Comparison of ENCODE assay signal across 23 cellular contexts in the genomic region with DNA sequence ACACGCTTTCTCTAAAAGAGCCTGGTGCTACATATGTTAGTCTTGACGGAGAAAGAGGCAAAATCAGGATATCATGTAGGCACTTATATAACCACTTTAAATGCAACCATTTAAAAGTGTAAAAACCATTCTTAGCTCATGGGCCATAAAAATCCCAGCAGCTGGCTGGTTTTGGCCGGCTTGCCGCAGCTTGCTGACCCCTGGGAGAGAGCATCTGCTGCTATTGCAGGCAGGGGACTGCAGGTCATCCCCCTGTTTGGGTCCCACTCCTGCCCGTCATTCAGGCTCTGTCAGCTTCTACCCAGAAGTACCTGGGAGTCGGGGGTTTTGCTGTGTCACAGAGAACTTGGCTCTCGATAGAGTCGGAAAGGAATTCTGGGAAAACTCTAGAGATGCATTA.
DNase-seq lines count a peak whose midpoint lies in the region; ATAC-seq, FAIRE-seq and TF ChIP-seq lines count a peak whose summit lies in the region.
"Had no signal": no experiment of that assay in that cellular context is flagged by ENCODE, and none has a peak within 500 bp of the region (broad histone marks: within the 10 kb centered on the region; RNA-seq: fewer than 3 reads in every experiment).

No MANE protein-coding gene starts in this region.

- no peaks in the 10 kb centered on the region for H3K9me1 ChIP-seq in K562 (ENCODE audit: control insufficient read depth, insufficient read depth, low read length)

- H3K4me1 ChIP-seq in BLaER1 (peaks cover 99% of the 10 kb centered on the region), GM23338 (ENCODE audit: insufficient read depth) (peaks cover 8% of the 10 kb centered on the region; the same call in 1 of the 2 replicates), K562 (replicated peaks in 1 of 2; ENCODE audit: control insufficient read depth in 2 of 2, insufficient read depth in 2 of 2, low read length in 2 of 2) (peaks cover 0 to 4% of the 10 kb centered on the region in 2 experiments; a peak in 1 of 5 replicates)

- TF ChIP-seq POLR2A in K562 (conservative IDR thresholded peaks at IDR 0.05): no peak

- H3K36me3 Mint-ChIP-seq in GM23338 (ENCODE audit: low read depth): peaks cover 5% of the 10 kb centered on the region; the same call in 1 of the 3 replicates
- H3K36me3 Mint-ChIP-seq in nephron progenitor cell (ENCODE audit: low read depth): peaks cover 27% of the 10 kb centered on the region

- no peak for TF ChIP-seq RAD21 in K562 (CRISPR knock-in tag; conservative IDR thresholded peaks at IDR 0.05 in 1 of 2, IDR thresholded peaks at IDR 0.05 in 1 of 2)

- H3K9me2 ChIP-seq in GM23338 (ENCODE audit: insufficient read depth): no peaks in the 10 kb centered on the region

- H3F3A ChIP-seq in GM23338 (replicated peaks; ENCODE audit: low read depth): no peaks in the 10 kb centered on the region

- intact Hi-C loops in K562 (cut with micrococcal nuclease): no loop called here

- H2AFZ ChIP-seq in GM23338 (no peak overlapping the region), K562 (ENCODE audit: low read depth, low read length) (no peak overlapping the region)

- H3K4me2 ChIP-seq in BLaER1 (peak overlapping the region; percentile 92), GM23338 (no peak overlapping the region), K562 (ENCODE audit: insufficient read depth, low read length) (no peak overlapping the region)

- H3K79me2 ChIP-seq in GM23338 (replicated peaks; ENCODE audit: insufficient read depth) (peaks cover 56% of the 10 kb centered on the region), K562 (ENCODE audit: control insufficient read depth, insufficient read depth, low read length) (0 out of 3 replicates have a peak, but pooled peaks cover 7% of the 10 kb centered on the region)

- H3K9ac ChIP-seq in BLaER1 (no peak overlapping the region), K562 (ENCODE audit: insufficient read depth in 1 of 2, low read depth in 2 of 2, low read length in 2 of 2) (no peak overlapping the region)

- no peak overlapping the region for H3K4me3 Mint-ChIP-seq in GM23338
- H3K4me3 Mint-ChIP-seq in nephron progenitor cell: no peak overlapping the region
- H3K4me3 Mint-ChIP-seq: CD8-positive, alpha-beta memory T cell had no signal

- no peak for ATAC-seq in GM23338
- no peak for ATAC-seq in K562
- no peak for ATAC-seq in GM21360 (IDR thresholded peaks at IDR 0.05; ENCODE audit: unreplicated experiment)
- no peak for ATAC-seq in GM19452 (IDR thresholded peaks at IDR 0.05; ENCODE audit: unreplicated experiment)
- ATAC-seq: Right ventricle myocardium inferior had no signal

- TF ChIP-seq EP300 in K562 (IDR thresholded peaks at IDR 0.05; ENCODE audit: low read length): no peak

- H3K36me3 ChIP-seq in BLaER1 (peaks cover 24% of the 10 kb centered on the region), GM23338 (ENCODE audit: insufficient read depth) (no peaks in the 10 kb centered on the region), K562 (ENCODE audit: control insufficient read depth, insufficient read depth, low read length) (0 out of 3 replicates have a peak, but pooled peaks cover 2% of the 10 kb centered on the region)
- H3K36me3 ChIP-seq: SJSA1 had no signal

- 67% methylated on average over 8 of the region's 8 CpGs for WGBS in K562 (ENCODE audit: insufficient coverage, low coverage, missing lambda C conversion rate)

- H3K9me3 ChIP-seq in BLaER1 (no peaks in the 10 kb centered on the region), K562 (replicated peaks; ENCODE audit: control insufficient read depth, insufficient read depth, low read depth, low read length) (no peaks in the 10 kb centered on the region)
- H3K9me3 ChIP-seq: SJSA1 had no signal

- H3K27me3 ChIP-seq in BLaER1 (no peaks in the 10 kb centered on the region), GM23338 (ENCODE audit: insufficient read depth) (no peaks in the 10 kb centered on the region), K562 (ENCODE audit: control insufficient read depth in 2 of 2, insufficient read depth in 2 of 2, low read length in 2 of 2) (no peaks in the 10 kb centered on the region)
- H3K27me3 ChIP-seq: SJSA1 had no signal

- H3K4me1 Mint-ChIP-seq in GM23338 (peaks cover 21% of the 10 kb centered on the region), nephron progenitor cell (peaks cover 61% of the 10 kb centered on the region)

- in situ Hi-C loops in K562 (cut with MboI): no loop called here

- H3K9me3 Mint-ChIP-seq in GM23338: no peaks in the 10 kb centered on the region
- H3K9me3 Mint-ChIP-seq in nephron progenitor cell: no peaks in the 10 kb centered on the region
- H3K9me3 Mint-ChIP-seq: CD8-positive, alpha-beta memory T cell had no signal

- POLR2A ChIA-PET in K562 (lab: Yijun Ruan, JAX): interaction anchor here (0.7 kb wide), 1 partner anchor 27 kb away, joined by 3 read pairs; no protein-coding TSS in a partner anchor

- BruUV-seq in K562 (replicated peaks; lab: Mats Ljungman, UMichigan): no TSS peak

- TF ChIP-seq CTCF in GM23338 (conservative IDR thresholded peaks at IDR 0.05; ENCODE audit: low read depth in 2 of 2) (no peak), K562 (IDR thresholded peaks at IDR 0.05 in 2 of 3, conservative IDR thresholded peaks at IDR 0.05 in 1 of 3; ENCODE audit: insufficient read depth in 2 of 3, low read depth in 1 of 3, low read length in 3 of 3) (no peak), nephron progenitor cell (IDR thresholded peaks at IDR 0.05) (no peak)

- H3K27me3 Mint-ChIP-seq in GM23338 (ENCODE audit: insufficient read depth, low read depth, poor library complexity) (peaks cover 11% of the 10 kb centered on the region), nephron progenitor cell (ENCODE audit: low read depth, poor library complexity) (no peaks in the 10 kb centered on the region)
- H3K27me3 Mint-ChIP-seq: CD8-positive, alpha-beta memory T cell had no signal

- H3K4me3 ChIP-seq in BLaER1 (no peak overlapping the region), GM23338 (no peak overlapping the region), K562 (no peak overlapping the region)
- H3K4me3 ChIP-seq: SJSA1 had no signal

- FAIRE-seq in K562 (lab: Jason Lieb, UNC): peak; percentile 56
- FAIRE-seq: D721Med, GM12891, HTR-8/SVneo, RCC 7860 had no signal

- H3K27ac ChIP-seq in BLaER1 (peak overlapping the region; percentile 81; the same call in 1 of the 2 replicates), GM23338 (ENCODE audit: low read depth) (0 out of 2 replicates have a peak overlapping the region, but pooled peaks have one; percentile 45), K562 (ENCODE audit: extremely low read depth, low read depth, low read length) (no peak overlapping the region)
- H3K27ac ChIP-seq: C4-2B, SJSA1 had no signal

- DNase-seq in GM23338 (ENCODE audit: low spot score): no peak
- no peak for DNase-seq in K562 (ENCODE audit: extremely low read depth in 1 of 4, low spot score in 3 of 4)
- no peak for DNase-seq in nephron progenitor cell
- no peak for DNase-seq in DMS153 treated with DMSO at 0.1 percent for 48 hours (lab: John Stamatoyannopoulos, UW; ENCODE audit: unreplicated experiment)
- no peak for DNase-seq in COLO668 (lab: John Stamatoyannopoulos, UW; ENCODE audit: unreplicated experiment)
- DNase-seq: 8988T; CD8-positive, alpha-beta memory T cell; GOT3; HCEC 1CT; NCI-H1105; NCI-H2029 treated with DMSO at 0.1 percent for 48 hours; NCI-H524; NCI-H774 had no signal

- peaks cover 34% of the 10 kb centered on the region for H4K20me1 ChIP-seq in BLaER1
- H4K20me1 ChIP-seq in GM23338 (replicated peaks; ENCODE audit: insufficient read depth): peaks cover 14% of the 10 kb centered on the region
- peaks cover 12% of the 10 kb centered on the region for H4K20me1 ChIP-seq in K562 (replicated peaks; ENCODE audit: control insufficient read depth, insufficient read depth, low read length)

- H3K27ac Mint-ChIP-seq in GM23338 (no peak overlapping the region), nephron progenitor cell (peak overlapping the region; percentile 95)
- H3K27ac Mint-ChIP-seq: CD8-positive, alpha-beta memory T cell had no signal

- CTCF ChIA-PET in K562 (lab: Yijun Ruan, JAX; ENCODE audit: low intra/inter-chr PET ratio): no interaction called here

TF ChIP-seq in GM23338, 12 proteins besides CTCF, POLR2A, EP300 and RAD21 (continues in another document):
- no peak for TF ChIP-seq EZH2 (IDR thresholded peaks at IDR 0.05; ENCODE audit: low read depth, unreplicated experiment)

TF ChIP-seq in K562, 482 proteins besides CTCF, POLR2A, EP300 and RAD21:
- TF ChIP-seq ZNF311 (CRISPR knock-in tag; IDR thresholded peaks at IDR 0.05) (no peak), ATF1 (CRISPR knock-in tag; IDR thresholded peaks at IDR 0.05) (no peak), ATF1 (tag; IDR thresholded peaks at IDR 0.05) (no peak), U2AF1 (optimal IDR thresholded peaks at IDR 0.05; ENCODE audit: low read depth, low read length) (no peak)
- TF ChIP-seq, protein P1, sequence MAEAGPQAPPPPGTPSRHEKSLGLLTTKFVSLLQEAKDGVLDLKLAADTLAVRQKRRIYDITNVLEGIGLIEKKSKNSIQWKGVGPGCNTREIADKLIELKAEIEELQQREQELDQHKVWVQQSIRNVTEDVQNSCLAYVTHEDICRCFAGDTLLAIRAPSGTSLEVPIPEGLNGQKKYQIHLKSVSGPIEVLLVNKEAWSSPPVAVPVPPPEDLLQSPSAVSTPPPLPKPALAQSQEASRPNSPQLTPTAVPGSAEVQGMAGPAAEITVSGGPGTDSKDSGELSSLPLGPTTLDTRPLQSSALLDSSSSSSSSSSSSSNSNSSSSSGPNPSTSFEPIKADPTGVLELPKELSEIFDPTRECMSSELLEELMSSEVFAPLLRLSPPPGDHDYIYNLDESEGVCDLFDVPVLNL (CRISPR knock-in tag; IDR thresholded peaks at IDR 0.05; ENCODE audit: low read depth): no peak
